ENCODE assay signal across 6 cellular contexts in genomic region chr19:45187421-45188100, GRCh38. TPM values are rescaled to one million over a fixed set of nuclear protein-coding genes. Genes with fewer than 3 reads are reported as not detected.
DNase-seq lines count a peak whose midpoint lies in the region; ATAC-seq and FAIRE-seq lines count a peak whose summit lies in the region.

No MANE protein-coding gene starts in this region.

- no peak overlapping the region for H2BK15ac ChIP-seq in mesenchymal stem cell (ENCODE audit: low read depth, poor library complexity, severe bottlenecking)

- no peak overlapping the region for H3K23ac ChIP-seq in mesenchymal stem cell (ENCODE audit: low read length in 2 of 2)

- no peaks in the 10 kb centered on the region for H3K27me3 ChIP-seq in mesenchymal stem cell (ENCODE audit: control insufficient read depth in 1 of 2, insufficient read depth in 1 of 2, low read length in 2 of 2)

- no peak overlapping the region for H4K91ac ChIP-seq in mesenchymal stem cell (ENCODE audit: low read length)

- H3K4me3 ChIP-seq in mesenchymal stem cell (ENCODE audit: insufficient read depth in 1 of 2, low read depth in 1 of 2, low read length in 2 of 2) = no peak overlapping the region

- H3K9ac ChIP-seq in mesenchymal stem cell (ENCODE audit: low read length) = no peak overlapping the region

- H3K27ac ChIP-seq in mesenchymal stem cell (ENCODE audit: low read length, poor library complexity, severe bottlenecking) = no peak overlapping the region

- peaks cover 4% of the 10 kb centered on the region for H3K4me1 ChIP-seq in mesenchymal stem cell (ENCODE audit: control insufficient read depth, insufficient read depth, low read depth, low read length)

- H3K18ac ChIP-seq in mesenchymal stem cell (ENCODE audit: low read depth in 1 of 2, low read length in 2 of 2) = no peak overlapping the region

- no peak overlapping the region for H2AK5ac ChIP-seq in mesenchymal stem cell (ENCODE audit: low read length, severe bottlenecking)

- H2BK12ac ChIP-seq in mesenchymal stem cell (ENCODE audit: low read length in 2 of 2) = no peak overlapping the region

- WGBS in mesenchymal stem cell = 42% methylated on average over 11 of the region's 12 CpGs

- no peak for ATAC-seq in GM18517 (IDR thresholded peaks at IDR 0.05; ENCODE audit: unreplicated experiment)
- ATAC-seq in GM19455 (IDR thresholded peaks at IDR 0.05; ENCODE audit: unreplicated experiment) = no peak

- H3K4ac ChIP-seq in mesenchymal stem cell (ENCODE audit: low read depth in 1 of 2, low read length in 2 of 2) = no peak overlapping the region

- H3K79me1 ChIP-seq in mesenchymal stem cell (replicated peaks; ENCODE audit: low read length, poor library complexity, severe bottlenecking) = peaks cover 3% of the 10 kb centered on the region

- DNase-seq in GM18507 (ENCODE audit: extremely low spot score, insufficient read length, low read depth) (peak; percentile 47), NCI-H748 treated with DMSO at 0.1 percent for 48 hours (lab: John Stamatoyannopoulos, UW) (peak; percentile 55), germinal center (ENCODE audit: low spot score) (peak; percentile 81), mesenchymal stem cell (no peak)

- H4K8ac ChIP-seq in mesenchymal stem cell (ENCODE audit: low read length) = no peak overlapping the region

- no peak overlapping the region for H2BK5ac ChIP-seq in mesenchymal stem cell (ENCODE audit: low read depth, low read length, poor library complexity, severe bottlenecking)

- H2BK120ac ChIP-seq in mesenchymal stem cell (ENCODE audit: low read depth, low read length) = no peak overlapping the region

- H3K14ac ChIP-seq in mesenchymal stem cell (ENCODE audit: low read length in 2 of 2) = no peak overlapping the region

- no peak overlapping the region for H3K4me2 ChIP-seq in mesenchymal stem cell (ENCODE audit: low read length, poor library complexity, severe bottlenecking)

- no peak overlapping the region for H2AFZ ChIP-seq in mesenchymal stem cell (ENCODE audit: low read depth, low read length)

- H3K9me3 ChIP-seq in mesenchymal stem cell (ENCODE audit: control insufficient read depth, low read length) = no peaks in the 10 kb centered on the region

- peaks cover 0 to 2% of the 10 kb centered on the region in 2 experiments for H3K36me3 ChIP-seq in mesenchymal stem cell (ENCODE audit: control insufficient read depth in 1 of 2, insufficient read depth in 2 of 2, low read depth in 1 of 2, low read length in 2 of 2)

- peak; percentile 54 for FAIRE-seq in GM18507 (lab: Jason Lieb, UNC)

RNA-seq across cellular contexts. Expression of gene BLOC1S3, which starts 9.0 kb away (rescaled TPM):
- 12.5 TPM for polyA plus RNA-seq in mesenchymal stem cell (2013, experiment 1 of 2)
- polyA plus RNA-seq in mesenchymal stem cell (2013, experiment 2 of 2) = 12.4 TPM

RNA-seq across cellular contexts. Expression of gene TRAPPC6A, which starts 9.5 kb away (rescaled TPM):
- polyA plus RNA-seq in mesenchymal stem cell (2013, experiment 1 of 2) = 10.9 TPM
- 10.7 TPM for polyA plus RNA-seq in mesenchymal stem cell (2013, experiment 2 of 2)

RNA-seq across cellular contexts. Expression of gene NKPD1, which starts 26.8 kb away (rescaled TPM):
- 0.01 TPM for polyA plus RNA-seq in mesenchymal stem cell (2013, experiment 1 of 2)
- polyA plus RNA-seq in mesenchymal stem cell (2013, experiment 2 of 2) = 0.01 TPM

RNA-seq across cellular contexts. Expression of gene EXOC3L2, which starts 57.6 kb away (rescaled TPM):
- 0.52 TPM for polyA plus RNA-seq in mesenchymal stem cell (2013, experiment 1 of 2)
- polyA plus RNA-seq in mesenchymal stem cell (2013, experiment 2 of 2) = 0.47 TPM
